9 cellular contexts compared by ENCODE assay signal in genomic region chr6:109793793-109794192, GRCh38.
DNase-seq lines count a peak whose midpoint lies in the region; ATAC-seq and TF ChIP-seq lines count a peak whose summit lies in the region.
"Had no signal": no experiment of that assay in that cellular context is flagged by ENCODE, and none has a peak within 500 bp of the region (broad histone marks: within the 10 kb centered on the region; RNA-seq: fewer than 3 reads in every experiment).

No MANE protein-coding gene starts in this region.

- H3K36me3 ChIP-seq in esophagus muscularis mucosa (peaks cover 3 to 29% (median 10%) of the 10 kb centered on the region in 4 donors), prostate gland (no peaks in the 10 kb centered on the region)

- POLR2A ChIA-PET in WTC11 (lab: Charles Lee) = no interaction called here

- H3K27me3 Mint-ChIP-seq in activated naive CD4-positive, alpha-beta T cell treated with anti-CD3 and anti-CD28 coated beads, Interleukin-2, amount 10 ng/mL, durations not matched to agents 7 days and 5 days = no peaks in the 10 kb centered on the region
- H3K27me3 Mint-ChIP-seq in WTC11 (ENCODE audit: low read depth) = no peaks in the 10 kb centered on the region
- H3K27me3 Mint-ChIP-seq: activated naive CD4-positive, alpha-beta T cell treated with anti-CD3 and anti-CD28 coated beads, Interleukin-2, amount 50 U/mL, for 24 hours had no signal

- peak; percentile 85 to 97 for ATAC-seq in activated naive CD4-positive, alpha-beta T cell treated with anti-CD3 and anti-CD28 coated beads, Interleukin-2, amount 50 U/mL, for 72 hours
- no peak for ATAC-seq in WTC11

- H3K4me3 ChIP-seq in esophagus muscularis mucosa (no peak overlapping the region), prostate gland (no peak overlapping the region)

- H3K27me3 ChIP-seq in esophagus muscularis mucosa = no peaks in the 10 kb centered on the region
- no peaks in the 10 kb centered on the region for H3K27me3 ChIP-seq in prostate gland (replicated peaks; ENCODE audit: insufficient read depth)

- no peaks in the 10 kb centered on the region for H3K9me3 Mint-ChIP-seq in activated naive CD4-positive, alpha-beta T cell treated with anti-CD3 and anti-CD28 coated beads, Interleukin-2, amount 50 U/mL, for 72 hours
- H3K9me3 Mint-ChIP-seq in activated naive CD4-positive, alpha-beta T cell treated with anti-CD3 and anti-CD28 coated beads, Interleukin-2, amount 10 ng/mL, durations not matched to agents 7 days and 5 days = no peaks in the 10 kb centered on the region
- H3K9me3 Mint-ChIP-seq in WTC11 = no peaks in the 10 kb centered on the region
- H3K9me3 Mint-ChIP-seq: activated naive CD4-positive, alpha-beta T cell treated with anti-CD3 and anti-CD28 coated beads, Interleukin-2, amount 50 U/mL, for 24 hours had no signal

- CTCF ChIA-PET in activated naive CD4-positive, alpha-beta T cell treated with anti-CD3 and anti-CD28 coated beads, Interleukin-2, amount 10 ng/mL, durations not matched to agents 7 days and 5 days (lab: Charles Lee) = no interaction called here
- CTCF ChIA-PET in WTC11 (lab: Charles Lee) = interaction anchor here (2.6 to 3.5 kb wide), 2 partner anchors 10 to 246 kb away, joined by 14 to 20 read pairs; no protein-coding TSS in a partner anchor

- intact Hi-C loops in esophagus muscularis mucosa (cut with DNase I) = no loop called here
- intact Hi-C loops in prostate gland (cut with DNase I) = no loop called here

- no peak for TF ChIP-seq POLR2A in esophagus muscularis mucosa (IDR thresholded peaks at IDR 0.05; ENCODE audit: low read depth)
- no peak for TF ChIP-seq POLR2A in prostate gland (IDR thresholded peaks at IDR 0.05)

- peak overlapping the region in 1 of 2 donors; percentile 60 for H3K27ac Mint-ChIP-seq in activated naive CD4-positive, alpha-beta T cell treated with anti-CD3 and anti-CD28 coated beads, Interleukin-2, amount 50 U/mL, for 72 hours
- no peak overlapping the region for H3K27ac Mint-ChIP-seq in activated naive CD4-positive, alpha-beta T cell treated with anti-CD3 and anti-CD28 coated beads, Interleukin-2, amount 10 ng/mL, durations not matched to agents 7 days and 5 days
- H3K27ac Mint-ChIP-seq in WTC11 = no peak overlapping the region
- H3K27ac Mint-ChIP-seq: activated naive CD4-positive, alpha-beta T cell treated with anti-CD3 and anti-CD28 coated beads, Interleukin-2, amount 50 U/mL, for 24 hours had no signal

- no peak overlapping the region for H3K4me3 Mint-ChIP-seq in activated naive CD4-positive, alpha-beta T cell treated with anti-CD3 and anti-CD28 coated beads, Interleukin-2, amount 10 ng/mL, durations not matched to agents 7 days and 5 days
- no peak overlapping the region for H3K4me3 Mint-ChIP-seq in WTC11
- H3K4me3 Mint-ChIP-seq: activated naive CD4-positive, alpha-beta T cell treated with anti-CD3 and anti-CD28 coated beads, Interleukin-2, amount 50 U/mL, for 24 hours had no signal

- TF ChIP-seq EP300 in esophagus muscularis mucosa (IDR thresholded peaks at IDR 0.05) = no peak

- TF ChIP-seq CTCF in esophagus muscularis mucosa (IDR thresholded peaks at IDR 0.05) (no peak), prostate gland (IDR thresholded peaks at IDR 0.05) (no peak), WTC11 (IDR thresholded peaks at IDR 0.05) (no peak)

- H3K27ac ChIP-seq in esophagus muscularis mucosa (replicated peaks in 1 of 4) (peak overlapping the region; percentile 52 to 72 (median 58)), prostate gland (peak overlapping the region; percentile 20 to 38)

- DNase-seq in activated naive CD4-positive, alpha-beta T cell treated with anti-CD3 and anti-CD28 coated beads, Interleukin-2, amount 50 U/mL, for 72 hours (ENCODE audit: low spot score in 2 of 2) = no peak
- DNase-seq in activated naive CD4-positive, alpha-beta T cell treated with anti-CD3 and anti-CD28 coated beads, Interleukin-2, amount 10 ng/mL, durations not matched to agents 7 days and 5 days = no peak
- DNase-seq in RPMI7951 (ENCODE audit: low read depth) (peak; percentile 92), esophagus muscularis mucosa (ENCODE audit: extremely low spot score) (no peak), prostate gland (ENCODE audit: low spot score) (peak; percentile 45), WTC11 (ENCODE audit: low spot score) (no peak), GDM1 (lab: John Stamatoyannopoulos, UW) (no peak)
- DNase-seq in stimulated activated CD4-positive, alpha-beta T cell treated with anti-CD3 and anti-CD28 coated beads, Interleukin-15, amount 100 ng/mL, for 24 hours = no peak

- H3K9me3 ChIP-seq in esophagus muscularis mucosa (no peaks in the 10 kb centered on the region), prostate gland (no peaks in the 10 kb centered on the region)

- H3K36me3 Mint-ChIP-seq in activated naive CD4-positive, alpha-beta T cell treated with anti-CD3 and anti-CD28 coated beads, Interleukin-2, amount 50 U/mL, for 72 hours = no peaks in the 10 kb centered on the region
- peaks cover 8% of the 10 kb centered on the region for H3K36me3 Mint-ChIP-seq in activated naive CD4-positive, alpha-beta T cell treated with anti-CD3 and anti-CD28 coated beads, Interleukin-2, amount 10 ng/mL, durations not matched to agents 7 days and 5 days
- H3K36me3 Mint-ChIP-seq in WTC11 = peaks cover 2% of the 10 kb centered on the region

- WGBS in esophagus muscularis mucosa = 40% methylated on average over 1 of the region's 1 CpG
- WGBS in prostate gland = 16% methylated on average over 1 of the region's 1 CpG

- H3K4me1 ChIP-seq in esophagus muscularis mucosa (peaks cover 17 to 23% (median 18%) of the 10 kb centered on the region in 4 donors), prostate gland (replicated peaks) (peaks cover 9% of the 10 kb centered on the region)

- no peaks in the 10 kb centered on the region for H3K4me1 Mint-ChIP-seq in activated naive CD4-positive, alpha-beta T cell treated with anti-CD3 and anti-CD28 coated beads, Interleukin-2, amount 10 ng/mL, durations not matched to agents 7 days and 5 days
- peaks cover 39% of the 10 kb centered on the region for H3K4me1 Mint-ChIP-seq in WTC11
- H3K4me1 Mint-ChIP-seq: activated naive CD4-positive, alpha-beta T cell treated with anti-CD3 and anti-CD28 coated beads, Interleukin-2, amount 50 U/mL, for 24 hours had no signal

TF ChIP-seq in WTC11, 78 proteins besides CTCF, POLR2A, EP300 and RAD21:
- TF ChIP-seq NR1H2 (CRISPR knock-in tag; IDR thresholded peaks at IDR 0.05) = no peak
- TF ChIP-seq FOXP1 (CRISPR knock-in tag; IDR thresholded peaks at IDR 0.05; ENCODE audit: borderline replicate concordance) = no peak

Comparison
In these comparisons a context has a peak if more than half of its experiments do, and no peak if none do; other contexts are left out.
1. DNase-seq: peak in RPMI7951 (single experiment) and prostate gland (single experiment); none in activated naive CD4-positive, alpha-beta T cell treated with anti-CD3 and anti-CD28 coated beads, Interleukin-2, amount 50 U/mL, for 72 hours (0 of 2), activated naive CD4-positive, alpha-beta T cell treated with anti-CD3 and anti-CD28 coated beads, Interleukin-2, amount 10 ng/mL, durations not matched to agents 7 days and 5 days (single experiment), esophagus muscularis mucosa (single experiment), WTC11 (single experiment), GDM1 (single experiment) and stimulated activated CD4-positive, alpha-beta T cell treated with anti-CD3 and anti-CD28 coated beads, Interleukin-15, amount 100 ng/mL, for 24 hours (single experiment).